In the genomic region with DNA sequence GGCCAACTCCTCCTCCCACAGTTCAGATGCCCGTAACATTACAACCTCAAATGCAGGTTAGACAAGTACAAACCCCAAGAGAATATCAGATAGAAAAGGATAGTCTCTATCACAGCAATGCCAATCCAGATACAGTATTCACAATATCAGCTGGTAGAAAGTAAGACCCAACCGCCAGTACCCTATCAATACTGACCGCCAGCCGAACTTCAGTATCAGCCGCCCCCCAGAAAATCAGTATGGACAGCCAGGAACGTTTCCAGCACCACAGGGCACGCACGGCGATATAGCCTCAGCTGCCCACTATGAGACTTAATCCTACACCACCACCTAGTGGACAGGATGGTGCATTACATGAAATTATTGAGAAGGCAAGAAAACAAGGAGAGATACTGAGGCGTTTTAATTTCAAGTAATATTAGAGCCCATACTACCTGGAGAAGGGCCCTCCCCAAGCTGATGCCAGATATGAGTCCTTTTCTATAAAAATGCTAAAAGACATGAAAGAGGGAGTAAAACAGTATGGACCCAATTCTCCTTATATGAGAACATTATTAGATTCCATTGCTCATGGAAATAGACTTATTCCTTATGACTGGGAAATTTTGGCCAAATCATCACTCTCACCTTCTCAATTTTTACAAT, we compare ENCODE assay signal across 8 cellular contexts. TPM values are rescaled to one million over a fixed set of nuclear protein-coding genes. Genes with fewer than 3 reads are reported as not detected.
DNase-seq lines count a peak whose midpoint lies in the region; ATAC-seq and TF ChIP-seq lines count a peak whose summit lies in the region.

No MANE protein-coding gene starts in this region.

- peak; percentile 50 to 77 (median 72) for DNase-seq in CD4-positive, CD25-positive, alpha-beta regulatory T cell
- DNase-seq in NCI-H524 treated with DMSO at 0.1 percent for 48 hours (lab: John Stamatoyannopoulos, UW) (peak; percentile 49), colonic mucosa (peak; percentile 67), left lung (peak in 1 of 2 donors; percentile 40)
- peak; percentile 19 for DNase-seq in activated CD4-positive, alpha-beta T cell treated with anti-CD3 and anti-CD28 coated beads for 1 hour
- peak in 2 of 3 experiments; percentile 8 to 30 for DNase-seq in stimulated activated CD4-positive, alpha-beta T cell treated with anti-CD3 and anti-CD28 coated beads, TNF-alpha, amount 100 ng/mL, for 4 hours (ENCODE audit: low read depth in 3 of 3)

- H3K4me3 Mint-ChIP-seq in CD4-positive, CD25-positive, alpha-beta regulatory T cell: peak overlapping the region in 2 of 4 donors; percentile 56 to 70

- H3K27me3 Mint-ChIP-seq in CD4-positive, CD25-positive, alpha-beta regulatory T cell: peaks cover 45% of the 10 kb centered on the region

- peaks cover 0 to 8% (median 2%) of the 10 kb centered on the region in 4 donors for H3K4me1 Mint-ChIP-seq in CD4-positive, CD25-positive, alpha-beta regulatory T cell

- H3K36me3 Mint-ChIP-seq in CD4-positive, CD25-positive, alpha-beta regulatory T cell: no peaks in the 10 kb centered on the region

- peaks cover 5% of the 10 kb centered on the region for H3K4me1 ChIP-seq in CD4-positive, CD25-positive, alpha-beta regulatory T cell (ENCODE audit: control insufficient read depth, insufficient read depth, low read length, poor library complexity, severe bottlenecking)
- H3K4me1 ChIP-seq in colonic mucosa (no peaks in the 10 kb centered on the region), left lung (no peaks in the 10 kb centered on the region)

- H3K4me3 ChIP-seq in CD4-positive, CD25-positive, alpha-beta regulatory T cell (ENCODE audit: low read depth, low read length): no peak overlapping the region
- H3K4me3 ChIP-seq in colonic mucosa (no peak overlapping the region), left lung (no peak overlapping the region)

- no peak overlapping the region for H3K9ac ChIP-seq in colonic mucosa (ENCODE audit: low read depth in 2 of 2, low read length in 2 of 2)

- ATAC-seq in CD4-positive, CD25-positive, alpha-beta regulatory T cell (ENCODE audit: low read depth in 2 of 2): peak; percentile 83 to 84
- ATAC-seq in HG02970 (IDR thresholded peaks at IDR 0.05; ENCODE audit: low FRiP score, unreplicated experiment): peak; percentile 64
- peak; percentile 100 for ATAC-seq in left lung
- no peak for ATAC-seq in HG03139 (IDR thresholded peaks at IDR 0.05; ENCODE audit: unreplicated experiment)

- no peaks in the 10 kb centered on the region for H3K9me3 ChIP-seq in CD4-positive, CD25-positive, alpha-beta regulatory T cell (ENCODE audit: control insufficient read depth in 2 of 2, low read length in 2 of 2)
- H3K9me3 ChIP-seq in colonic mucosa (no peaks in the 10 kb centered on the region), left lung (no peaks in the 10 kb centered on the region)

- intact Hi-C loops in colonic mucosa (cut with DNase I) (loop anchor here (5.0 to 10.0 kb wide), 3 partner anchors 55 to 267 kb away; no protein-coding TSS in a partner anchor), left lung (cut with DNase I) (no loop called here)

- no peak overlapping the region for H3K27ac ChIP-seq in CD4-positive, CD25-positive, alpha-beta regulatory T cell (ENCODE audit: insufficient read depth, low read length, poor library complexity, severe bottlenecking)
- H3K27ac ChIP-seq in colonic mucosa (no peak overlapping the region), left lung (no peak overlapping the region)

- no peaks in the 10 kb centered on the region for H3K27me3 ChIP-seq in CD4-positive, CD25-positive, alpha-beta regulatory T cell (ENCODE audit: control insufficient read depth, insufficient read depth, low read length)
- H3K27me3 ChIP-seq in colonic mucosa (no peaks in the 10 kb centered on the region), left lung (no peaks in the 10 kb centered on the region)

- no peaks in the 10 kb centered on the region for H3K36me3 ChIP-seq in CD4-positive, CD25-positive, alpha-beta regulatory T cell (ENCODE audit: control insufficient read depth, insufficient read depth, low read length)
- H3K36me3 ChIP-seq in colonic mucosa: no peaks in the 10 kb centered on the region
- no peaks in the 10 kb centered on the region for H3K36me3 ChIP-seq in left lung

- H3K9me3 Mint-ChIP-seq in CD4-positive, CD25-positive, alpha-beta regulatory T cell: no peaks in the 10 kb centered on the region

- TF ChIP-seq CTCF in colonic mucosa (IDR thresholded peaks at IDR 0.05) (peak; percentile 69), left lung (IDR thresholded peaks at IDR 0.05) (peak; percentile 78 to 81)

- H3K27ac Mint-ChIP-seq in CD4-positive, CD25-positive, alpha-beta regulatory T cell: no peak overlapping the region

RNA-seq across cellular contexts. Expression of a gene that starts 17.6 kb away (rescaled TPM):
- 21.6 TPM for total RNA-seq in CD4-positive, CD25-positive, alpha-beta regulatory T cell
- polyA plus RNA-seq in CD4-positive, CD25-positive, alpha-beta regulatory T cell: 10 to 100 TPM; 21.1 to 29.0 (median 23.3) TPM
- 10 to 100 TPM; 53.1 to 71.6 TPM for total RNA-seq in colonic mucosa
- 10 to 100 TPM; 59.0 to 61.6 TPM for total RNA-seq in left lung
